In the genomic region with DNA sequence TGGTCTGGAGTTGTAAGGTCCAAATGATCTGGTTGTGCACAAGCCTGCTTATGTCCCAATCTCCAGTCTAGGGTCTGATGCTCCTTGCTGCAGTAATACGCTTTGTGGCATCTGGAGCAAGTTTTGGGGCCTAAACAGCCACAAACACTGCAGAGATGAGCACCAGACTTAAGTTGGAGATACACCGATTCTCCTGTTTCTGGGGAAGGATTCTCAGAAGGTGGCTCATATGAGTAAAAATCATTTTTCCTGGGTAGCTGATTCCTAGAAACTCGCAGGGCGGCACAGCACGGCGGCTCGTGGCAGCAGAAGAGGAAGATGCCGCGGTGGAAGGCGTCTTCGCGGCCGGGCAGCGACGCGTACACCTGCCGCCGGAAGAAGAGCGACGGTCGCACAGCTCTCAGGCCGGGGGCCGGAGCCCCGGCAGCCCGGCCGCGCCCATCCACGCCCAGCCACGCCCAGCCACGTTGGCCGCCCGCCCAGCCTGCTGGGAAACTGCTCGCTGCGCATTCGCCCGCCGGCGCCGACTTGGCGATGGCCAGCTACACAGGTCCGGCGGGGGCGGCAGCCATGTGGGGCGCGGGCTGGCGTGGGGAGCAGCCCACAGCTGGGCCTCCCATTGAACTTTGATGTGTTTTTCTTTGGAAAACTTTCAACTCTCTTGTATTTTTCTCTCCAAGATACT, we compare ENCODE assay signal across 8 cellular contexts.
DNase-seq lines count a peak whose midpoint lies in the region; ATAC-seq, FAIRE-seq and TF ChIP-seq lines count a peak whose summit lies in the region.

No MANE protein-coding gene starts in this region.

- H3K4me3 Mint-ChIP-seq in astrocyte (ENCODE audit: unreplicated experiment) = peak overlapping the region; percentile 85

- no peak for FAIRE-seq in astrocyte (lab: Jason Lieb, UNC)
- FAIRE-seq in keratinocyte (lab: Jason Lieb, UNC) = no peak

- H3K9me1 ChIP-seq in keratinocyte (ENCODE audit: control insufficient read depth, extremely low read depth, insufficient read depth, low read length) = no peaks in the 10 kb centered on the region

- peak; percentile 78 for DNase-seq in Caki2 (ENCODE audit: low read depth)
- DNase-seq in NCI-H748 treated with DMSO at 0.1 percent for 48 hours (lab: John Stamatoyannopoulos, UW) = peak; percentile 78
- DNase-seq in astrocyte (ENCODE audit: low read depth) = no peak
- DNase-seq in keratinocyte (ENCODE audit: low read depth, low spot score) = no peak
- DNase-seq in stimulated activated CD8-positive, alpha-beta memory T cell treated with anti-CD3 and anti-CD28 coated beads, Interleukin-15, amount 100 ng/mL, for 48 hours (ENCODE audit: low read depth in 2 of 2) = peak; percentile 68 to 69
- DNase-seq in NCI-H1048 (lab: John Stamatoyannopoulos, UW) = no peak

- H3K27ac ChIP-seq in astrocyte (ENCODE audit: low read depth, low read length) = no peak overlapping the region
- no peak overlapping the region for H3K27ac ChIP-seq in keratinocyte (ENCODE audit: control insufficient read depth, insufficient read depth, low read length)

- H3K27ac Mint-ChIP-seq in astrocyte (ENCODE audit: unreplicated experiment) = peak overlapping the region; percentile 82

- H3K4me2 ChIP-seq in astrocyte (ENCODE audit: low read length) = peak overlapping the region; percentile 63
- H3K4me2 ChIP-seq in keratinocyte (ENCODE audit: control insufficient read depth, extremely low read depth, insufficient read depth, low read depth, low read length) = peak overlapping the region; percentile 78

- no peak for TF ChIP-seq CTCF in astrocyte (IDR thresholded peaks at IDR 0.05; ENCODE audit: insufficient read depth, low read depth, low read length)
- no peak for TF ChIP-seq CTCF in keratinocyte (optimal IDR thresholded peaks at IDR 0.05 in 1 of 3, IDR thresholded peaks at IDR 0.05 in 1 of 3, conservative IDR thresholded peaks at IDR 0.05 in 1 of 3; ENCODE audit: extremely low read depth in 1 of 3, insufficient read depth in 2 of 3, low read length in 3 of 3)

- H3K79me2 ChIP-seq in astrocyte (ENCODE audit: insufficient read depth, low read length) = no peaks in the 10 kb centered on the region
- no peaks in the 10 kb centered on the region for H3K79me2 ChIP-seq in keratinocyte (ENCODE audit: control insufficient read depth, insufficient read depth, low read length)

- H4K20me1 ChIP-seq in astrocyte (ENCODE audit: insufficient read depth, low read length) (no peaks in the 10 kb centered on the region), keratinocyte (ENCODE audit: control insufficient read depth, extremely low read depth, insufficient read depth, low read length) (no peaks in the 10 kb centered on the region)

- H3K27me3 Mint-ChIP-seq in astrocyte (ENCODE audit: low read depth, unreplicated experiment) = peaks cover 31% of the 10 kb centered on the region

- H3K9me3 ChIP-seq in astrocyte (ENCODE audit: insufficient read depth, low read depth, low read length) (no peaks in the 10 kb centered on the region), keratinocyte (ENCODE audit: control insufficient read depth, low read depth, low read length) (no peaks in the 10 kb centered on the region)

- H3K9me3 Mint-ChIP-seq in astrocyte (ENCODE audit: unreplicated experiment) = no peaks in the 10 kb centered on the region

- H3K4me3 ChIP-seq in astrocyte (ENCODE audit: insufficient read depth, low read depth, low read length) = peak overlapping the region; percentile 12
- H3K4me3 ChIP-seq in keratinocyte (ENCODE audit: control insufficient read depth in 2 of 3, extremely low read depth in 1 of 3, insufficient read depth in 2 of 3, low read depth in 1 of 3, low read length in 3 of 3) = peak overlapping the region in 2 of 3 experiments; percentile 44 to 52

- H3K4me1 ChIP-seq in astrocyte (ENCODE audit: insufficient read depth, low read length) = no peaks in the 10 kb centered on the region
- H3K4me1 ChIP-seq in keratinocyte (ENCODE audit: control insufficient read depth, extremely low read depth, insufficient read depth, low read length) = no peaks in the 10 kb centered on the region

- H3K36me3 ChIP-seq in astrocyte (ENCODE audit: insufficient read depth, low read length) (no peaks in the 10 kb centered on the region), keratinocyte (ENCODE audit: control insufficient read depth in 2 of 2, extremely low read depth in 1 of 2, insufficient read depth in 2 of 2, low read length in 2 of 2) (no peaks in the 10 kb centered on the region)

- peaks cover 3% of the 10 kb centered on the region for H3K4me1 Mint-ChIP-seq in astrocyte (ENCODE audit: low read depth, unreplicated experiment)

- H2AFZ ChIP-seq in astrocyte (ENCODE audit: low read depth, low read length) (no peak overlapping the region), keratinocyte (ENCODE audit: control insufficient read depth, low read length) (no peak overlapping the region)

- H3K27me3 ChIP-seq in astrocyte (ENCODE audit: insufficient read depth, low read length) = peaks cover 13% of the 10 kb centered on the region
- peaks cover 16% of the 10 kb centered on the region for H3K27me3 ChIP-seq in keratinocyte (ENCODE audit: control insufficient read depth, extremely low read depth, insufficient read depth, low read length)

- peak; percentile 98 for ATAC-seq in GM19043 (IDR thresholded peaks at IDR 0.05; ENCODE audit: low read depth, unreplicated experiment)
- ATAC-seq in HG03108 (IDR thresholded peaks at IDR 0.05; ENCODE audit: unreplicated experiment) = peak; percentile 97

- dilution Hi-C loops in keratinocyte (cut with MboI; ENCODE audit: extremely low pct_ligation_motif_present, low sequenced_read_pairs) = no loop called here

- no peaks in the 10 kb centered on the region for H3K36me3 Mint-ChIP-seq in astrocyte (ENCODE audit: low read depth, unreplicated experiment)

- in situ Hi-C loops in Caki2 (cut with HindIII; ENCODE audit: low pct_unique_long_range_greater_than_20kb, low sequenced_read_pairs) = no loop called here

- no peak overlapping the region for H3K9ac ChIP-seq in astrocyte (ENCODE audit: low read length)
- H3K9ac ChIP-seq in keratinocyte (ENCODE audit: control insufficient read depth, extremely low read depth, insufficient read depth, low read length) = no peak overlapping the region

Comparison
In these comparisons a context has a peak if more than half of its experiments do, and no peak if none do; other contexts are left out.
1. DNase-seq: peak in Caki2 (single experiment), NCI-H748 treated with DMSO at 0.1 percent for 48 hours (single experiment) and stimulated activated CD8-positive, alpha-beta memory T cell treated with anti-CD3 and anti-CD28 coated beads, Interleukin-15, amount 100 ng/mL, for 48 hours (2 of 2); none in astrocyte (single experiment), keratinocyte (single experiment) and NCI-H1048 (single experiment).